1 cellular context compared by ENCODE assay signal in the genomic region with DNA sequence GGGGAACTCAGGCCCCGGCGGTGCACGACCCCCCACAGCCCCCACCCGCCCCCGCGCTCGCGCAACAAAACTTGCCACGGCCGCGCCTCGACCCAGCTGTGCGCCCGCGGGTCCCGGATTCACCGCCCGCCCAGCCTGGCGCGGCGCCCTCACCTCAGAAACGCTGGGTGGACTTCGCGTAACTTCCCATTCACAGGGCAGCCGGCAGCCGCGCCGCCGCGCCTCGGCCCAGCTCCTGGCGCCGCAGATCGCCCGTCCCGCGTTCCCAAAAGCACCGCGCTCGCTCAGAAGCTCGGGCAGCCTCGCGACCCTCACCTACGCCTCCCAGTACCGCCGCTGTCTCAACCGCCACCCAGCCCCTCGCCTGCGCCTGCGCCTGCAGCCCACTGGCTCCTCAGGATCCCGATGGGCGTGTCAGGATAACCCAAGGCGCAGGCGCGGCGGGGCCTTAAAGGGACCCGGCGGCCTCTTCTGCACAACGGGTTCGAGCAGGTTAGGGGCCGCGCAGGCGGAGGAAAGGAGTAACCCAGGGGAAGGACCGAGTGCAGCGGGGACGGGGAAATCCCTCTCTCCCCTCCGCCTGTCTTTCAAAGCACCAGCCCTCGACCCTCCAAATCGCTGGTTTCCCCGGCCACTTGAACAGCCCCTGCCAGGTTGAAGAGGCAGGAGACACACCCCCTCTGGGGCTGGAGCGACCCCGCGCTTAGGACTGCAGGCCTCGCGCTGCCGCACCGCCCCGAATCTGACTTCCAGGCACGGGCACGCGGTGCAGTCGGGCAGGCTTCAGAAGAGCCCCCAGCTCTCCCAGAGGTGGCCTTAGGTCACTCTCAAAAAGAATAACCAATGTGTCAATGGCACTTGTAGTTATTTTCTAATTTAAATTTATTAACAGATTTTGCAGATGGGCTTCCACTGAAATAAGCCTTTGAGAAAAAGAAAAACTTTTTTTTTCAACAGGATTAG.
A peak's percentile ranks its signal among the peaks of the same experiment; 100 is the strongest.
TF ChIP-seq lines count a peak whose summit lies in the region.

A gene (minus strand): TSS at position 380 of the 963 bp plus-strand sequence.

TF ChIP-seq in GM12878, 131 proteins besides CTCF, POLR2A, EP300 and RAD21 (continued from another document and continues in another):
- TF ChIP-seq, protein P1, sequence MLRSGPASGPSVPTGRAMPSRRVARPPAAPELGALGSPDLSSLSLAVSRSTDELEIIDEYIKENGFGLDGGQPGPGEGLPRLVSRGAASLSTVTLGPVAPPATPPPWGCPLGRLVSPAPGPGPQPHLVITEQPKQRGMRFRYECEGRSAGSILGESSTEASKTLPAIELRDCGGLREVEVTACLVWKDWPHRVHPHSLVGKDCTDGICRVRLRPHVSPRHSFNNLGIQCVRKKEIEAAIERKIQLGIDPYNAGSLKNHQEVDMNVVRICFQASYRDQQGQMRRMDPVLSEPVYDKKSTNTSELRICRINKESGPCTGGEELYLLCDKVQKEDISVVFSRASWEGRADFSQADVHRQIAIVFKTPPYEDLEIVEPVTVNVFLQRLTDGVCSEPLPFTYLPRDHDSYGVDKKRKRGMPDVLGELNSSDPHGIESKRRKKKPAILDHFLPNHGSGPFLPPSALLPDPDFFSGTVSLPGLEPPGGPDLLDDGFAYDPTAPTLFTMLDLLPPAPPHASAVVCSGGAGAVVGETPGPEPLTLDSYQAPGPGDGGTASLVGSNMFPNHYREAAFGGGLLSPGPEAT (IDR thresholded peaks at IDR 0.05; ENCODE audit: low read depth), result peak; percentile 71
- TF ChIP-seq FOXM1 (IDR thresholded peaks at IDR 0.05; ENCODE audit: low read depth, low read length), result no peak
- TF ChIP-seq BACH1 (IDR thresholded peaks at IDR 0.05; ENCODE audit: borderline replicate concordance), result peak; percentile 72
- peak; percentile 98 for TF ChIP-seq LARP7 (IDR thresholded peaks at IDR 0.05)
- 0 out of 2 replicates have a peak, but pooled peaks have one; percentile 67 for TF ChIP-seq STAT1 (conservative IDR thresholded peaks at IDR 0.05)
- TF ChIP-seq PAX5 (IDR thresholded peaks at IDR 0.05; ENCODE audit: borderline replicate concordance, low read depth, low read length), result 0 out of 2 replicates have a peak, but pooled peaks have one; percentile 15
- TF ChIP-seq, protein P2, sequence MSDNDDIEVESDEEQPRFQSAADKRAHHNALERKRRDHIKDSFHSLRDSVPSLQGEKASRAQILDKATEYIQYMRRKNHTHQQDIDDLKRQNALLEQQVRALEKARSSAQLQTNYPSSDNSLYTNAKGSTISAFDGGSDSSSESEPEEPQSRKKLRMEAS (IDR thresholded peaks at IDR 0.05; ENCODE audit: low read depth, low read length), result peak; percentile 13
- TF ChIP-seq PML (IDR thresholded peaks at IDR 0.05; ENCODE audit: low read length), result no peak
- TF ChIP-seq, protein P3, sequence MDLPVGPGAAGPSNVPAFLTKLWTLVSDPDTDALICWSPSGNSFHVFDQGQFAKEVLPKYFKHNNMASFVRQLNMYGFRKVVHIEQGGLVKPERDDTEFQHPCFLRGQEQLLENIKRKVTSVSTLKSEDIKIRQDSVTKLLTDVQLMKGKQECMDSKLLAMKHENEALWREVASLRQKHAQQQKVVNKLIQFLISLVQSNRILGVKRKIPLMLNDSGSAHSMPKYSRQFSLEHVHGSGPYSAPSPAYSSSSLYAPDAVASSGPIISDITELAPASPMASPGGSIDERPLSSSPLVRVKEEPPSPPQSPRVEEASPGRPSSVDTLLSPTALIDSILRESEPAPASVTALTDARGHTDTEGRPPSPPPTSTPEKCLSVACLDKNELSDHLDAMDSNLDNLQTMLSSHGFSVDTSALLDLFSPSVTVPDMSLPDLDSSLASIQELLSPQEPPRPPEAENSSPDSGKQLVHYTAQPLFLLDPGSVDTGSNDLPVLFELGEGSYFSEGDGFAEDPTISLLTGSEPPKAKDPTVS (IDR thresholded peaks at IDR 0.05; ENCODE audit: low read depth, low read length), result no peak
- 0 out of 2 replicates have a peak, but pooled peaks have one; percentile 37 for TF ChIP-seq YY1 (IDR thresholded peaks at IDR 0.05; ENCODE audit: low read depth, low read length)
- no peak for TF ChIP-seq JUND (IDR thresholded peaks at IDR 0.05; ENCODE audit: low read depth, low read length)
- TF ChIP-seq, protein P4, sequence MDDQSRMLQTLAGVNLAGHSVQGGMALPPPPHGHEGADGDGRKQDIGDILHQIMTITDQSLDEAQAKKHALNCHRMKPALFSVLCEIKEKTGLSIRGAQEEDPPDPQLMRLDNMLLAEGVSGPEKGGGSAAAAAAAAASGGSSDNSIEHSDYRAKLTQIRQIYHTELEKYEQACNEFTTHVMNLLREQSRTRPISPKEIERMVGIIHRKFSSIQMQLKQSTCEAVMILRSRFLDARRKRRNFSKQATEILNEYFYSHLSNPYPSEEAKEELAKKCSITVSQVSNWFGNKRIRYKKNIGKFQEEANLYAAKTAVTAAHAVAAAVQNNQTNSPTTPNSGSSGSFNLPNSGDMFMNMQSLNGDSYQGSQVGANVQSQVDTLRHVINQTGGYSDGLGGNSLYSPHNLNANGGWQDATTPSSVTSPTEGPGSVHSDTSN (IDR thresholded peaks at IDR 0.05; ENCODE audit: insufficient replicate concordance, low read depth, low read length), result no peak
- 0 out of 2 replicates have a peak, but pooled peaks have one; percentile 46 for TF ChIP-seq SIN3A (IDR thresholded peaks at IDR 0.05; ENCODE audit: low read depth, low read length)
- TF ChIP-seq, protein P5, sequence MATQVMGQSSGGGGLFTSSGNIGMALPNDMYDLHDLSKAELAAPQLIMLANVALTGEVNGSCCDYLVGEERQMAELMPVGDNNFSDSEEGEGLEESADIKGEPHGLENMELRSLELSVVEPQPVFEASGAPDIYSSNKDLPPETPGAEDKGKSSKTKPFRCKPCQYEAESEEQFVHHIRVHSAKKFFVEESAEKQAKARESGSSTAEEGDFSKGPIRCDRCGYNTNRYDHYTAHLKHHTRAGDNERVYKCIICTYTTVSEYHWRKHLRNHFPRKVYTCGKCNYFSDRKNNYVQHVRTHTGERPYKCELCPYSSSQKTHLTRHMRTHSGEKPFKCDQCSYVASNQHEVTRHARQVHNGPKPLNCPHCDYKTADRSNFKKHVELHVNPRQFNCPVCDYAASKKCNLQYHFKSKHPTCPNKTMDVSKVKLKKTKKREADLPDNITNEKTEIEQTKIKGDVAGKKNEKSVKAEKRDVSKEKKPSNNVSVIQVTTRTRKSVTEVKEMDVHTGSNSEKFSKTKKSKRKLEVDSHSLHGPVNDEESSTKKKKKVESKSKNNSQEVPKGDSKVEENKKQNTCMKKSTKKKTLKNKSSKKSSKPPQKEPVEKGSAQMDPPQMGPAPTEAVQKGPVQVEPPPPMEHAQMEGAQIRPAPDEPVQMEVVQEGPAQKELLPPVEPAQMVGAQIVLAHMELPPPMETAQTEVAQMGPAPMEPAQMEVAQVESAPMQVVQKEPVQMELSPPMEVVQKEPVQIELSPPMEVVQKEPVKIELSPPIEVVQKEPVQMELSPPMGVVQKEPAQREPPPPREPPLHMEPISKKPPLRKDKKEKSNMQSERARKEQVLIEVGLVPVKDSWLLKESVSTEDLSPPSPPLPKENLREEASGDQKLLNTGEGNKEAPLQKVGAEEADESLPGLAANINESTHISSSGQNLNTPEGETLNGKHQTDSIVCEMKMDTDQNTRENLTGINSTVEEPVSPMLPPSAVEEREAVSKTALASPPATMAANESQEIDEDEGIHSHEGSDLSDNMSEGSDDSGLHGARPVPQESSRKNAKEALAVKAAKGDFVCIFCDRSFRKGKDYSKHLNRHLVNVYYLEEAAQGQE (IDR thresholded peaks at IDR 0.05; ENCODE audit: low read depth, low read length), result no peak
- no peak for TF ChIP-seq RFX5 (IDR thresholded peaks at IDR 0.05; ENCODE audit: low read depth, low read length)
- TF ChIP-seq TBL1XR1 (IDR thresholded peaks at IDR 0.05; ENCODE audit: low read depth, low read length), result peak; percentile 8; the same call in 1 of the 2 replicates
- TF ChIP-seq, protein P6, sequence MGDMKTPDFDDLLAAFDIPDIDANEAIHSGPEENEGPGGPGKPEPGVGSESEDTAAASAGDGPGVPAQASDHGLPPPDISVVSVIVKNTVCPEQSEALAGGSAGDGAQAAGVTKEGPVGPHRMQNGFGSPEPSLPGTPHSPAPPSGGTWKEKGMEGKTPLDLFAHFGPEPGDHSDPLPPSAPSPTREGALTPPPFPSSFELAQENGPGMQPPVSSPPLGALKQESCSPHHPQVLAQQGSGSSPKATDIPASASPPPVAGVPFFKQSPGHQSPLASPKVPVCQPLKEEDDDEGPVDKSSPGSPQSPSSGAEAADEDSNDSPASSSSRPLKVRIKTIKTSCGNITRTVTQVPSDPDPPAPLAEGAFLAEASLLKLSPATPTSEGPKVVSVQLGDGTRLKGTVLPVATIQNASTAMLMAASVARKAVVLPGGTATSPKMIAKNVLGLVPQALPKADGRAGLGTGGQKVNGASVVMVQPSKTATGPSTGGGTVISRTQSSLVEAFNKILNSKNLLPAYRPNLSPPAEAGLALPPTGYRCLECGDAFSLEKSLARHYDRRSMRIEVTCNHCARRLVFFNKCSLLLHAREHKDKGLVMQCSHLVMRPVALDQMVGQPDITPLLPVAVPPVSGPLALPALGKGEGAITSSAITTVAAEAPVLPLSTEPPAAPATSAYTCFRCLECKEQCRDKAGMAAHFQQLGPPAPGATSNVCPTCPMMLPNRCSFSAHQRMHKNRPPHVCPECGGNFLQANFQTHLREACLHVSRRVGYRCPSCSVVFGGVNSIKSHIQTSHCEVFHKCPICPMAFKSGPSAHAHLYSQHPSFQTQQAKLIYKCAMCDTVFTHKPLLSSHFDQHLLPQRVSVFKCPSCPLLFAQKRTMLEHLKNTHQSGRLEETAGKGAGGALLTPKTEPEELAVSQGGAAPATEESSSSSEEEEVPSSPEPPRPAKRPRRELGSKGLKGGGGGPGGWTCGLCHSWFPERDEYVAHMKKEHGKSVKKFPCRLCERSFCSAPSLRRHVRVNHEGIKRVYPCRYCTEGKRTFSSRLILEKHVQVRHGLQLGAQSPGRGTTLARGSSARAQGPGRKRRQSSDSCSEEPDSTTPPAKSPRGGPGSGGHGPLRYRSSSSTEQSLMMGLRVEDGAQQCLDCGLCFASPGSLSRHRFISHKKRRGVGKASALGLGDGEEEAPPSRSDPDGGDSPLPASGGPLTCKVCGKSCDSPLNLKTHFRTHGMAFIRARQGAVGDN (IDR thresholded peaks at IDR 0.05), result 0 out of 2 replicates have a peak, but pooled peaks have one; percentile 39
- TF ChIP-seq, protein P7, sequence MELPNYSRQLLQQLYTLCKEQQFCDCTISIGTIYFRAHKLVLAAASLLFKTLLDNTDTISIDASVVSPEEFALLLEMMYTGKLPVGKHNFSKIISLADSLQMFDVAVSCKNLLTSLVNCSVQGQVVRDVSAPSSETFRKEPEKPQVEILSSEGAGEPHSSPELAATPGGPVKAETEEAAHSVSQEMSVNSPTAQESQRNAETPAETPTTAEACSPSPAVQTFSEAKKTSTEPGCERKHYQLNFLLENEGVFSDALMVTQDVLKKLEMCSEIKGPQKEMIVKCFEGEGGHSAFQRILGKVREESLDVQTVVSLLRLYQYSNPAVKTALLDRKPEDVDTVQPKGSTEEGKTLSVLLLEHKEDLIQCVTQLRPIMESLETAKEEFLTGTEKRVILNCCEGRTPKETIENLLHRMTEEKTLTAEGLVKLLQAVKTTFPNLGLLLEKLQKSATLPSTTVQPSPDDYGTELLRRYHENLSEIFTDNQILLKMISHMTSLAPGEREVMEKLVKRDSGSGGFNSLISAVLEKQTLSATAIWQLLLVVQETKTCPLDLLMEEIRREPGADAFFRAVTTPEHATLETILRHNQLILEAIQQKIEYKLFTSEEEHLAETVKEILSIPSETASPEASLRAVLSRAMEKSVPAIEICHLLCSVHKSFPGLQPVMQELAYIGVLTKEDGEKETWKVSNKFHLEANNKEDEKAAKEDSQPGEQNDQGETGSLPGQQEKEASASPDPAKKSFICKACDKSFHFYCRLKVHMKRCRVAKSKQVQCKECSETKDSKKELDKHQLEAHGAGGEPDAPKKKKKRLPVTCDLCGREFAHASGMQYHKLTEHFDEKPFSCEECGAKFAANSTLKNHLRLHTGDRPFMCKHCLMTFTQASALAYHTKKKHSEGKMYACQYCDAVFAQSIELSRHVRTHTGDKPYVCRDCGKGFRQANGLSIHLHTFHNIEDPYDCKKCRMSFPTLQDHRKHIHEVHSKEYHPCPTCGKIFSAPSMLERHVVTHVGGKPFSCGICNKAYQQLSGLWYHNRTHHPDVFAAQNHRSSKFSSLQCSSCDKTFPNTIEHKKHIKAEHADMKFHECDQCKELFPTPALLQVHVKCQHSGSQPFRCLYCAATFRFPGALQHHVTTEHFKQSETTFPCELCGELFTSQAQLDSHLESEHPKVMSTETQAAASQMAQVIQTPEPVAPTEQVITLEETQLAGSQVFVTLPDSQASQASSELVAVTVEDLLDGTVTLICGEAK (IDR thresholded peaks at IDR 0.05; ENCODE audit: borderline replicate concordance), result no peak; the same call in 1 of the 2 replicates
- TF ChIP-seq, protein P8, sequence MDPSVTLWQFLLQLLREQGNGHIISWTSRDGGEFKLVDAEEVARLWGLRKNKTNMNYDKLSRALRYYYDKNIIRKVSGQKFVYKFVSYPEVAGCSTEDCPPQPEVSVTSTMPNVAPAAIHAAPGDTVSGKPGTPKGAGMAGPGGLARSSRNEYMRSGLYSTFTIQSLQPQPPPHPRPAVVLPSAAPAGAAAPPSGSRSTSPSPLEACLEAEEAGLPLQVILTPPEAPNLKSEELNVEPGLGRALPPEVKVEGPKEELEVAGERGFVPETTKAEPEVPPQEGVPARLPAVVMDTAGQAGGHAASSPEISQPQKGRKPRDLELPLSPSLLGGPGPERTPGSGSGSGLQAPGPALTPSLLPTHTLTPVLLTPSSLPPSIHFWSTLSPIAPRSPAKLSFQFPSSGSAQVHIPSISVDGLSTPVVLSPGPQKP (IDR thresholded peaks at IDR 0.05; ENCODE audit: low read depth, low read length), result no peak
- 0 out of 2 replicates have a peak, but pooled peaks have one; percentile 3 for TF ChIP-seq CREB1 (IDR thresholded peaks at IDR 0.05; ENCODE audit: low read depth)
- no peak for TF ChIP-seq ZBED1 (IDR thresholded peaks at IDR 0.05; ENCODE audit: borderline replicate concordance)
- no peak for TF ChIP-seq TCF3 (IDR thresholded peaks at IDR 0.05; ENCODE audit: borderline replicate concordance, insufficient read depth, low read depth, low read length)
- TF ChIP-seq POLR2AphosphoS2 (IDR thresholded peaks at IDR 0.05; ENCODE audit: low read depth, low read length), result no peak
- TF ChIP-seq, protein P9, sequence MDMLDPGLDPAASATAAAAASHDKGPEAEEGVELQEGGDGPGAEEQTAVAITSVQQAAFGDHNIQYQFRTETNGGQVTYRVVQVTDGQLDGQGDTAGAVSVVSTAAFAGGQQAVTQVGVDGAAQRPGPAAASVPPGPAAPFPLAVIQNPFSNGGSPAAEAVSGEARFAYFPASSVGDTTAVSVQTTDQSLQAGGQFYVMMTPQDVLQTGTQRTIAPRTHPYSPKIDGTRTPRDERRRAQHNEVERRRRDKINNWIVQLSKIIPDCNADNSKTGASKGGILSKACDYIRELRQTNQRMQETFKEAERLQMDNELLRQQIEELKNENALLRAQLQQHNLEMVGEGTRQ (IDR thresholded peaks at IDR 0.05; ENCODE audit: borderline replicate concordance, low read depth, low read length), result no peak
- no peak for TF ChIP-seq CHD1 (IDR thresholded peaks at IDR 0.05; ENCODE audit: low read depth, low read length)
- no peak for TF ChIP-seq POU2F2 (IDR thresholded peaks at IDR 0.05; ENCODE audit: borderline replicate concordance, low read depth, low read length)
- 0 out of 4 replicates have a peak, but pooled peaks of 1 of the 2 experiments have one; percentile 70 for TF ChIP-seq ETV6 (conservative IDR thresholded peaks at IDR 0.05 in 1 of 2, IDR thresholded peaks at IDR 0.05 in 1 of 2; ENCODE audit: borderline replicate concordance in 1 of 2, low read depth in 1 of 2)
- TF ChIP-seq YBX1 (IDR thresholded peaks at IDR 0.05), result no peak
- no peak for TF ChIP-seq BRCA1 (IDR thresholded peaks at IDR 0.05; ENCODE audit: low read depth, low read length)
- TF ChIP-seq CEBPB (IDR thresholded peaks at IDR 0.05; ENCODE audit: borderline replicate concordance in 1 of 2, low read depth in 2 of 2, low read length in 2 of 2), result no peak
- TF ChIP-seq CBX3 (IDR thresholded peaks at IDR 0.05; ENCODE audit: borderline replicate concordance, low read depth), result no peak
- no peak for TF ChIP-seq CHD4 (IDR thresholded peaks at IDR 0.05)
- no peak for TF ChIP-seq SMC3 (IDR thresholded peaks at IDR 0.05; ENCODE audit: borderline replicate concordance, low read length)
